10 cellular contexts compared by ENCODE assay signal in the genomic region with DNA sequence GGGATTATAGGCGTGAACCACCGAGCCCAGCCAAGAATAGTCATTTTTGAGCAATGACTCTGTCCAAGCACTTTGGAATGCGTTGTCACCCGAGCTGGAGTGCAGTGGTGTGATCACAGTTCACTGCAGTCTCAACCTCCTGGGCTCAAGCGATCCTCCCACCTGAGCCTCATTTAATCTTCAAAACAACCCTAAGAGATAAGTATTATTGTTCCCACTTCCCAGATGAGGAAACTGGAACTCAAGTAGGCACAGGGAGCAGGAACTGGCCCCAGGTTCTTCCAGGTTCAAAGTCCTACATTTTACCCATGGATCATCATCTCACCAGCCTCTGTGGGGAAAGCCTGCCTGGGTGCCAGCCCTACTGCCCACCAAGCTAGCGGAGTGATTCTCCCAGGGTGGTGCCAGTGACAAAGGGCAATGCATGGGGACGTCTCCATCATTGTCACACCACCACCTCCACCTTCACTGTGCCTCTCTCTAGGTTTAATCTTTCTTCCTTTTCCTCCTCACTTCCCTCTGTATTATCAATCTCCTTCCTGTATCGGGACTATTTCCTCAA. TPM values are rescaled to one million over a fixed set of nuclear protein-coding genes. Genes with fewer than 3 reads are reported as not detected.
DNase-seq lines count a peak whose midpoint lies in the region; ATAC-seq and TF ChIP-seq lines count a peak whose summit lies in the region.
"Had no signal": no experiment of that assay in that cellular context is flagged by ENCODE, and none has a peak within 500 bp of the region (broad histone marks: within the 10 kb centered on the region; RNA-seq: fewer than 3 reads in every experiment).

No MANE protein-coding gene starts in this region.

- H3K4me3 Mint-ChIP-seq in CD4-positive, alpha-beta T cell = peak overlapping the region; percentile 79
- no peak overlapping the region for H3K4me3 Mint-ChIP-seq in endodermal cell

- H4K8ac ChIP-seq in neuronal stem cell (ENCODE audit: low read depth, low read length) = no peak overlapping the region

- peaks cover 44% of the 10 kb centered on the region for H3F3A ChIP-seq in PC-9 (ENCODE audit: insufficient read depth, low read depth)

- no peak overlapping the region for H2BK5ac ChIP-seq in neuronal stem cell (ENCODE audit: low read length)

- H3K27me3 ChIP-seq in CD4-positive, alpha-beta T cell (ENCODE audit: control insufficient read depth, insufficient read depth, low read length) = no peaks in the 10 kb centered on the region
- H3K27me3 ChIP-seq in PC-9 (ENCODE audit: insufficient read depth, low read depth) (no peaks in the 10 kb centered on the region), endodermal cell (ENCODE audit: control insufficient read depth, insufficient read depth, low read length, poor library complexity, severe bottlenecking) (no peaks in the 10 kb centered on the region), neuronal stem cell (ENCODE audit: control insufficient read depth in 3 of 3, insufficient read depth in 3 of 3, low read depth in 1 of 3, low read length in 3 of 3) (no peaks in the 10 kb centered on the region)

- H3K9me3 ChIP-seq in CD4-positive, alpha-beta T cell (ENCODE audit: control insufficient read depth, low read length) = no peaks in the 10 kb centered on the region
- H3K9me3 ChIP-seq in PC-9 (ENCODE audit: insufficient read depth, low read depth) (no peaks in the 10 kb centered on the region), endodermal cell (ENCODE audit: control insufficient read depth, low read length) (no peaks in the 10 kb centered on the region), neuronal stem cell (replicated peaks in 1 of 2; ENCODE audit: control insufficient read depth in 2 of 2, insufficient read depth in 1 of 2, low read depth in 1 of 2, low read length in 2 of 2) (peaks cover 0 to 1% of the 10 kb centered on the region in 2 donors)

- no peak overlapping the region for H2BK12ac ChIP-seq in neuronal stem cell (ENCODE audit: low read length)

- H3K9ac ChIP-seq in endodermal cell (ENCODE audit: extremely low read depth, low read length, poor library complexity, severe bottlenecking) = no peak overlapping the region
- H3K9ac ChIP-seq in neuronal stem cell (ENCODE audit: low read depth, low read length, poor library complexity) = no peak overlapping the region

- no peak overlapping the region for H3K23ac ChIP-seq in neuronal stem cell (ENCODE audit: low read depth, low read length, poor library complexity)

- H3K4ac ChIP-seq in neuronal stem cell (ENCODE audit: low read length) = no peak overlapping the region

- TF ChIP-seq CTCF in CD4-positive, alpha-beta T cell (IDR thresholded peaks at IDR 0.05) = no peak
- TF ChIP-seq CTCF in PC-9 (conservative IDR thresholded peaks at IDR 0.05) (no peak), endodermal cell (conservative IDR thresholded peaks at IDR 0.05) (no peak)

- no peak overlapping the region for H2AK5ac ChIP-seq in neuronal stem cell (ENCODE audit: low read depth, low read length)

- H3K4me1 ChIP-seq in PC-9 (replicated peaks; ENCODE audit: insufficient read depth) = peaks cover 43% of the 10 kb centered on the region
- no peaks in the 10 kb centered on the region for H3K4me1 ChIP-seq in endodermal cell (ENCODE audit: control insufficient read depth, insufficient read depth, low read length)
- H3K4me1 ChIP-seq in neuronal stem cell (ENCODE audit: control insufficient read depth in 2 of 2, insufficient read depth in 1 of 2, low read depth in 1 of 2, low read length in 2 of 2) = peaks cover 1 to 13% of the 10 kb centered on the region in 2 donors

- H3K79me2 ChIP-seq in PC-9 (ENCODE audit: low read depth) = no peaks in the 10 kb centered on the region

- no peaks in the 10 kb centered on the region for H3K36me3 Mint-ChIP-seq in CD4-positive, alpha-beta T cell (ENCODE audit: low read depth)
- H3K36me3 Mint-ChIP-seq in endodermal cell (ENCODE audit: low read depth) = no peaks in the 10 kb centered on the region

- H3K27me3 Mint-ChIP-seq in CD4-positive, alpha-beta T cell = no peaks in the 10 kb centered on the region
- peaks cover 2% of the 10 kb centered on the region for H3K27me3 Mint-ChIP-seq in endodermal cell (ENCODE audit: insufficient read depth)

- POLR2A ChIA-PET in CD4-positive, alpha-beta T cell (lab: Charles Lee) = interaction anchor here (0.7 to 18.7 kb wide), 9 partner anchors 8 to 100 kb away, joined by 3 to 394 read pairs (median 6); a partner anchor contains a TSS
- POLR2A ChIA-PET in PC-9 (lab: Charles Lee; ENCODE audit: unreplicated experiment) = interaction anchor here (0.5 to 0.7 kb wide), 5 partner anchors 17 to 566 kb away, joined by 4 to 15 read pairs (median 5); no protein-coding TSS in a partner anchor

- H3K27ac Mint-ChIP-seq in CD4-positive, alpha-beta T cell = peak overlapping the region; percentile 87
- no peak overlapping the region for H3K27ac Mint-ChIP-seq in endodermal cell

- no peak overlapping the region for H2BK120ac ChIP-seq in neuronal stem cell (ENCODE audit: low read depth, low read length)

- H3K4me3 ChIP-seq in PC-9 = peak overlapping the region; percentile 8; the same call in 1 of the 2 replicates
- H3K4me3 ChIP-seq in endodermal cell (ENCODE audit: low read length) = no peak overlapping the region
- H3K4me3 ChIP-seq in neuronal stem cell (ENCODE audit: low read length in 2 of 2) = no peak overlapping the region

- H2AFZ ChIP-seq in PC-9 (no peak overlapping the region), neuronal stem cell (ENCODE audit: low read length) (peak overlapping the region; percentile 72)

- CTCF ChIA-PET in CD4-positive, alpha-beta T cell (lab: Charles Lee) = interaction anchor here (0.8 to 1.4 kb wide), 4 partner anchors 28 to 130 kb away, joined by 3 to 4 read pairs (median 3); no protein-coding TSS in a partner anchor
- CTCF ChIA-PET in PC-9 (lab: Charles Lee) = interaction anchor here (0.6 kb wide), 1 partner anchor 206 kb away, joined by 7 read pairs; no protein-coding TSS in a partner anchor

- H3K4me2 ChIP-seq in PC-9 = peak overlapping the region; percentile 61
- H3K4me2 ChIP-seq in neuronal stem cell (ENCODE audit: insufficient read depth, low read length, poor library complexity, severe bottlenecking) = no peak overlapping the region

- H3K9me2 ChIP-seq in PC-9 (ENCODE audit: insufficient read depth) = no peaks in the 10 kb centered on the region

- no peak for ATAC-seq in CD4-positive, alpha-beta T cell (ENCODE audit: poor library complexity)

- no peak overlapping the region for H2BK15ac ChIP-seq in neuronal stem cell (ENCODE audit: low read length)

- H3K27ac ChIP-seq in CD4-positive, alpha-beta T cell (ENCODE audit: low read depth, low read length) = peak overlapping the region; percentile 47
- H3K27ac ChIP-seq in PC-9 (peak overlapping the region; percentile 98), endodermal cell (ENCODE audit: low read depth, low read length) (no peak overlapping the region), neuronal stem cell (replicated peaks; ENCODE audit: low read length) (no peak overlapping the region)

- no peaks in the 10 kb centered on the region for H4K20me1 ChIP-seq in PC-9 (ENCODE audit: insufficient read depth)

- no peaks in the 10 kb centered on the region for H3K79me1 ChIP-seq in neuronal stem cell (ENCODE audit: low read depth, low read length)

- 91 to 92% methylated on average over 7 to 8 of the region's 8 CpGs for WGBS in endodermal cell (ENCODE audit: insufficient coverage in 1 of 2, insufficient read length in 1 of 2), 2 experiments
- no CpG with 5 or more reads among the region's 8 CpGs for WGBS in neuronal stem cell (ENCODE audit: extremely low coverage in 2 of 2, insufficient read length in 2 of 2, insufficient replicate concordance in 1 of 2), 2 donors

- no peaks in the 10 kb centered on the region for H3K9me3 Mint-ChIP-seq in CD4-positive, alpha-beta T cell
- H3K9me3 Mint-ChIP-seq in endodermal cell = peaks cover 3% of the 10 kb centered on the region

- H3K14ac ChIP-seq in neuronal stem cell (ENCODE audit: low read length) = no peak overlapping the region

- H3K36me3 ChIP-seq in PC-9 (ENCODE audit: low read depth) (no peaks in the 10 kb centered on the region), endodermal cell (ENCODE audit: control insufficient read depth, insufficient read depth, low read length) (no peaks in the 10 kb centered on the region), neuronal stem cell (replicated peaks in 1 of 2; ENCODE audit: control insufficient read depth in 2 of 2, insufficient read depth in 2 of 2, low read length in 2 of 2) (no peaks in the 10 kb centered on the region)

- H4K91ac ChIP-seq in neuronal stem cell (ENCODE audit: low read depth, low read length, poor library complexity) = no peak overlapping the region

- intact Hi-C loops in CD4-positive, alpha-beta T cell (cut with DNase I, micrococcal nuclease) = no loop called here
- intact Hi-C loops in PC-9 (cut with micrococcal nuclease; ENCODE audit: unreplicated experiment) = loop anchor here (1.0 kb wide), 1 partner anchor 11 kb away; no protein-coding TSS in a partner anchor

- peaks cover 61% of the 10 kb centered on the region for H3K4me1 Mint-ChIP-seq in CD4-positive, alpha-beta T cell (ENCODE audit: low read depth)
- peaks cover 5% of the 10 kb centered on the region for H3K4me1 Mint-ChIP-seq in endodermal cell

- TSS peak; percentile 76 for BruUV-seq in PC-9 (replicated peaks; lab: Mats Ljungman, UMichigan)

- H3K18ac ChIP-seq in neuronal stem cell (ENCODE audit: low read length) = no peak overlapping the region

- no peak for DNase-seq in CD4-positive, alpha-beta T cell
- DNase-seq in PC-9 (peak in 1 of 2 experiments; percentile 87), endodermal cell (peak; percentile 40), neuronal stem cell (ENCODE audit: low spot score) (no peak), D341Med (ENCODE audit: low spot score) (no peak), NCI-H1694 (lab: John Stamatoyannopoulos, UW) (no peak), NCI-H82 (lab: John Stamatoyannopoulos, UW) (no peak), foreskin melanocyte (no peak)
- DNase-seq: activated CD4-positive, alpha-beta T cell treated with anti-CD3 and anti-CD28 coated beads, Interleukin-2, amount 50 U/mL, for 1 hour; NCI-H524 treated with DMSO at 0.1 percent for 48 hours had no signal

RNA-seq across cellular contexts. Expression of a gene that starts 11.3 kb away (rescaled TPM):
- 10 to 100 TPM; 18.5 to 21.1 TPM for total RNA-seq in CD4-positive, alpha-beta T cell
- total RNA-seq in PC-9 (2021) = 5.7 and 7.2 TPM in 2 replicates
- total RNA-seq in endodermal cell = 10 to 100 TPM in 1 of 2 donors, 1 to 10 TPM in 1; 9.6 to 11.2 TPM
- 18.5 TPM for polyA plus RNA-seq in endodermal cell (2013, experiment 1 of 2)
- 17.5 TPM for polyA plus RNA-seq in endodermal cell (2013, experiment 2 of 2)
- 28.7 TPM for polyA plus RNA-seq in neuronal stem cell (2013, experiment 1 of 2)
- 29.6 TPM for polyA plus RNA-seq in neuronal stem cell (2013, experiment 2 of 2)

RNA-seq across cellular contexts. Expression of a gene that starts 13.6 kb away (rescaled TPM):
- 100 to 1,000 TPM; 253 to 265 TPM for total RNA-seq in CD4-positive, alpha-beta T cell
- 110 and 134 TPM in 2 replicates for total RNA-seq in PC-9 (2021)
- 10 to 100 TPM; 36.0 to 46.0 TPM for total RNA-seq in endodermal cell
- 66.6 TPM for polyA plus RNA-seq in endodermal cell (2013, experiment 1 of 2)
- 76.0 TPM for polyA plus RNA-seq in endodermal cell (2013, experiment 2 of 2)
- polyA plus RNA-seq in neuronal stem cell (2013, experiment 1 of 2) = 43.3 TPM
- 46.8 TPM for polyA plus RNA-seq in neuronal stem cell (2013, experiment 2 of 2)

RNA-seq across cellular contexts. Expression of a gene that starts 56.5 kb away (rescaled TPM):
- 1 to 10 TPM; 1.8 to 2.1 TPM for total RNA-seq in CD4-positive, alpha-beta T cell
- total RNA-seq in PC-9 (2021) (2.7 and 3.3 TPM in 2 replicates), endodermal cell (1 to 10 TPM; 3.5 to 5.0 TPM)
- 2.2 TPM for polyA plus RNA-seq in endodermal cell (2013, experiment 1 of 2)
- 2.1 TPM for polyA plus RNA-seq in endodermal cell (2013, experiment 2 of 2)
- 1.8 TPM for polyA plus RNA-seq in neuronal stem cell (2013, experiment 1 of 2)
- 1.6 TPM for polyA plus RNA-seq in neuronal stem cell (2013, experiment 2 of 2)

Comparison
In these comparisons a context has a peak if more than half of its experiments do, and no peak if none do; other contexts are left out.
1. H3K27ac ChIP-seq: peak in CD4-positive, alpha-beta T cell (single experiment) and PC-9 (single experiment); none in endodermal cell (single experiment) and neuronal stem cell (single experiment).